In genomic region chr16:57513371-57514102, GRCh38 we compare ENCODE assay signal across 19 cellular contexts. TPM values are rescaled to one million over a fixed set of nuclear protein-coding genes. Genes with fewer than 3 reads are reported as not detected.
A peak's percentile ranks its signal among the peaks of the same experiment; 100 is the strongest.
DNase-seq lines count a peak whose midpoint lies in the region; ATAC-seq, FAIRE-seq and TF ChIP-seq lines count a peak whose summit lies in the region.
"Had no signal": no experiment of that assay in that cellular context is flagged by ENCODE, and none has a peak within 500 bp of the region (broad histone marks: within the 10 kb centered on the region; RNA-seq: fewer than 3 reads in every experiment).

No MANE protein-coding gene starts in this region.

- H3K4me1 ChIP-seq in kidney (ENCODE audit: control insufficient read depth in 1 of 2, insufficient read depth in 1 of 2, low read depth in 1 of 2, low read length in 2 of 2) (peaks cover 11 to 26% of the 10 kb centered on the region in 2 donors), pancreas (no peaks in the 10 kb centered on the region)

- H3K9ac ChIP-seq in kidney (ENCODE audit: low read length in 2 of 2) = peak overlapping the region in 1 of 2 donors; percentile 34

- CTCF ChIA-PET in HEK293T (lab: Yijun Ruan, JAX) = interaction anchor here (0.6 kb wide), 1 partner anchor 1666 kb away, joined by 5 read pairs; no protein-coding TSS in a partner anchor
- CTCF ChIA-PET in activated naive CD4-positive, alpha-beta T cell treated with anti-CD3 and anti-CD28 coated beads for 36 hours (lab: Charles Lee) = interaction anchor here (0.6 to 2.1 kb wide), 4 partner anchors 38 to 543 kb away, joined by 3 to 8 read pairs (median 3); no protein-coding TSS in a partner anchor

- intact Hi-C loops in kidney (cut with DNase I) = loop anchor here (10.0 kb wide), 1 partner anchor 99 kb away; no protein-coding TSS in a partner anchor
- intact Hi-C loops in pancreas (cut with DNase I) = loop anchor here in 2 of 3 donors (10.0 kb wide), 2 partner anchors 89 to 209 kb away; no protein-coding TSS in a partner anchor
- intact Hi-C loops in activated naive CD4-positive, alpha-beta T cell treated with anti-CD3 and anti-CD28 coated beads for 36 hours (cut with micrococcal nuclease) = no loop called here

- no peaks in the 10 kb centered on the region for H3K27me3 ChIP-seq in pancreas

- WGBS in pancreas, 2 donors = 79 to 85% methylated on average over 14 of the region's 14 CpGs

- peaks cover 2% of the 10 kb centered on the region for H3K36me3 Mint-ChIP-seq in activated naive CD4-positive, alpha-beta T cell treated with anti-CD3 and anti-CD28 coated beads for 36 hours (ENCODE audit: low read depth)

- no peaks in the 10 kb centered on the region for H3K9me3 ChIP-seq in kidney (ENCODE audit: control insufficient read depth in 1 of 2, low read length in 2 of 2)
- no peaks in the 10 kb centered on the region for H3K9me3 ChIP-seq in pancreas

- H3K4me3 ChIP-seq in kidney (ENCODE audit: low read length in 2 of 2) (no peak overlapping the region), pancreas (no peak overlapping the region)

- FAIRE-seq in kidney (lab: Jason Lieb, UNC) (no peak), pancreas (lab: Jason Lieb, UNC) (no peak)

- no peak overlapping the region for H3K27ac Mint-ChIP-seq in activated naive CD4-positive, alpha-beta T cell treated with anti-CD3 and anti-CD28 coated beads for 36 hours
- H3K27ac Mint-ChIP-seq: activated CD8-positive, alpha-beta T cell treated with anti-CD3 and anti-CD28 coated beads, Interleukin-2, amount 10 ng/mL, durations not matched to agents 7 days and 5 days; activated T-cell treated with anti-CD3 and anti-CD28 coated beads, Interleukin-2, amount 50 U/mL, for 72 hours; T-cell had no signal

- TF ChIP-seq CTCF in kidney (IDR thresholded peaks at IDR 0.05; ENCODE audit: borderline replicate concordance, extremely low read depth, insufficient read depth) (no peak), pancreas (IDR thresholded peaks at IDR 0.05) (no peak)

- ATAC-seq in pancreas = no peak
- ATAC-seq: activated CD8-positive, alpha-beta T cell treated with anti-CD3 and anti-CD28 coated beads, Interleukin-2, amount 10 ng/mL, durations not matched to agents 7 days and 5 days; activated T-cell treated with anti-CD3 and anti-CD28 coated beads, Interleukin-2, amount 50 U/mL, for 72 hours; left ventricle myocardium superior; T-cell had no signal

- no peaks in the 10 kb centered on the region for H3K4me1 Mint-ChIP-seq in activated naive CD4-positive, alpha-beta T cell treated with anti-CD3 and anti-CD28 coated beads for 36 hours (ENCODE audit: low read depth)
- H3K4me1 Mint-ChIP-seq: T-cell had no signal

- H3K36me3 ChIP-seq in kidney (ENCODE audit: control insufficient read depth in 1 of 2, insufficient read depth in 2 of 2, low read length in 2 of 2) (peaks cover 2 to 3% of the 10 kb centered on the region in 2 donors), pancreas (no peaks in the 10 kb centered on the region)

- no peaks in the 10 kb centered on the region for H3K9me3 Mint-ChIP-seq in activated naive CD4-positive, alpha-beta T cell treated with anti-CD3 and anti-CD28 coated beads for 36 hours
- H3K9me3 Mint-ChIP-seq: activated T-cell treated with anti-CD3 and anti-CD28 coated beads, Interleukin-2, amount 50 U/mL, for 72 hours; T-cell had no signal

- H3K27me3 Mint-ChIP-seq in activated naive CD4-positive, alpha-beta T cell treated with anti-CD3 and anti-CD28 coated beads for 36 hours (ENCODE audit: low read depth) = no peaks in the 10 kb centered on the region
- H3K27me3 Mint-ChIP-seq: T-cell had no signal

- DNase-seq in COLO668 (lab: John Stamatoyannopoulos, UW; ENCODE audit: unreplicated experiment) = peak; percentile 29
- DNase-seq in HEK293T (ENCODE audit: extremely low spot score) = peak; percentile 46
- peak; percentile 94 for DNase-seq in kidney
- DNase-seq in renal cortical epithelial cell (ENCODE audit: low read depth) = peak; percentile 86
- DNase-seq in DMS 273 treated with DMSO at 0.1 percent for 48 hours (lab: John Stamatoyannopoulos, UW) = no peak
- DNase-seq in pancreas = no peak
- DNase-seq in activated naive CD4-positive, alpha-beta T cell treated with anti-CD3 and anti-CD28 coated beads for 36 hours = no peak
- no peak for DNase-seq in NCI-H748 (lab: John Stamatoyannopoulos, UW; ENCODE audit: unreplicated experiment)
- DNase-seq: activated CD8-positive, alpha-beta T cell treated with anti-CD3 and anti-CD28 coated beads, Interleukin-2, amount 10 ng/mL, durations not matched to agents 7 days and 5 days; activated T-cell treated with anti-CD3 and anti-CD28 coated beads, Interleukin-2, amount 50 U/mL, for 72 hours; DMS153; effector CD4-positive, alpha-beta T cell; hypothalamus; KBM-7; left ventricle myocardium superior; stimulated activated CD4-positive, alpha-beta T cell treated with anti-CD3 and anti-CD28 coated beads, Interleukin-2, amount 100 ng/mL, for 24 hours; T-cell had no signal

- POLR2A ChIA-PET in HEK293T (lab: Yijun Ruan, JAX) = interaction anchor here (1.3 kb wide), 1 partner anchor 66 kb away, joined by 4 read pairs; the partner anchor contains the start of genes CIAPIN1 and COQ9

- no peak overlapping the region for H3K4me3 Mint-ChIP-seq in activated naive CD4-positive, alpha-beta T cell treated with anti-CD3 and anti-CD28 coated beads for 36 hours
- H3K4me3 Mint-ChIP-seq: activated CD8-positive, alpha-beta T cell treated with anti-CD3 and anti-CD28 coated beads, Interleukin-2, amount 10 ng/mL, durations not matched to agents 7 days and 5 days; activated T-cell treated with anti-CD3 and anti-CD28 coated beads, Interleukin-2, amount 50 U/mL, for 72 hours; T-cell had no signal

- H3K27ac ChIP-seq in kidney (ENCODE audit: low read depth in 2 of 2, low read length in 2 of 2) (peak overlapping the region; percentile 43 to 66), pancreas (no peak overlapping the region)

TF ChIP-seq in HEK293T, 16 proteins besides CTCF, POLR2A, EP300 and RAD21:
- no peak for TF ChIP-seq TARDBP (IDR thresholded peaks at IDR 0.05)
- TF ChIP-seq PKNOX1 (IDR thresholded peaks at IDR 0.05) = peak; percentile 47; the same call in 1 of the 2 replicates

RNA-seq across cellular contexts. Expression of gene CCDC102A, which starts 22.8 kb away (rescaled TPM):
- total RNA-seq in kidney (11.9 TPM), renal cortical epithelial cell (13.9 and 27.3 TPM in 2 replicates), pancreas (1 to 10 TPM; 2.2 to 5.8 (median 2.9) TPM)
- polyA plus RNA-seq in kidney (ENCODE audit: insufficient read depth, low read depth, low replicate concordance) (5.7 TPM), pancreas (1 to 10 TPM; 2.8 to 3.5 TPM)
- 1 to 10 TPM; 7.1 to 7.7 TPM for total RNA-seq in activated naive CD4-positive, alpha-beta T cell treated with anti-CD3 and anti-CD28 coated beads for 36 hours

RNA-seq across cellular contexts. Expression of gene DOK4, which starts 27.2 kb away (rescaled TPM):
- total RNA-seq in kidney (63.7 TPM), renal cortical epithelial cell (50.2 and 72.3 TPM in 2 replicates), pancreas (10 to 100 TPM in 5 of 6 donors, 1 to 10 TPM in 1; 9.2 to 24.4 (median 13.4) TPM)
- polyA plus RNA-seq in kidney (ENCODE audit: insufficient read depth, low read depth, low replicate concordance) (57.2 TPM), pancreas (10 to 100 TPM; 16.7 to 26.4 TPM)
- 1 to 10 TPM; 5.0 to 6.2 TPM for total RNA-seq in activated naive CD4-positive, alpha-beta T cell treated with anti-CD3 and anti-CD28 coated beads for 36 hours

RNA-seq across cellular contexts. Expression of gene ADGRG5, which starts 28.9 kb away (rescaled TPM):
- 2.2 TPM for total RNA-seq in kidney
- polyA plus RNA-seq in kidney (ENCODE audit: insufficient read depth, low read depth, low replicate concordance) = 0.15 TPM
- not detected in 2 replicates for total RNA-seq in renal cortical epithelial cell
- total RNA-seq in pancreas = under 1 TPM; 0.09 to 0.66 (median 0.23) TPM
- under 1 TPM; 0.19 to 0.38 TPM for polyA plus RNA-seq in pancreas
- total RNA-seq in activated naive CD4-positive, alpha-beta T cell treated with anti-CD3 and anti-CD28 coated beads for 36 hours = 1 to 10 TPM; 1.0 to 1.2 TPM
- total RNA-seq: bronchial epithelial cell, fibroblast of lung, left ventricle myocardium superior had no signal
- polyA plus RNA-seq: fibroblast of lung had no signal

RNA-seq across cellular contexts. Expression of gene POLR2C, which starts 51.1 kb away (rescaled TPM):
- total RNA-seq in kidney (58.9 TPM), renal cortical epithelial cell (78.5 and 83.8 TPM in 2 replicates), pancreas (10 to 100 TPM; 21.8 to 26.7 (median 25.1) TPM)
- polyA plus RNA-seq in kidney (ENCODE audit: insufficient read depth, low read depth, low replicate concordance) (68.9 TPM), pancreas (10 to 100 TPM; 20.4 to 43.9 TPM)
- 10 to 100 TPM; 49.4 to 53.0 TPM for total RNA-seq in activated naive CD4-positive, alpha-beta T cell treated with anti-CD3 and anti-CD28 coated beads for 36 hours

Comparison
In these comparisons a context has a peak if more than half of its experiments do, and no peak if none do; other contexts are left out.
1. DNase-seq: peak in COLO668 (single experiment), HEK293T (single experiment), kidney (single experiment) and renal cortical epithelial cell (single experiment); none in DMS 273 treated with DMSO at 0.1 percent for 48 hours (single experiment), pancreas (0 of 6), activated naive CD4-positive, alpha-beta T cell treated with anti-CD3 and anti-CD28 coated beads for 36 hours (single experiment) and NCI-H748 (single experiment).
2. H3K27ac ChIP-seq: peak in kidney (2 of 2); none in pancreas (0 of 4).